ENCODE assay signal across 11 cellular contexts in genomic region chr3:48210534-48210933, GRCh38. TPM values are rescaled to one million over a fixed set of nuclear protein-coding genes. Genes with fewer than 3 reads are reported as not detected.
"Had no signal": no experiment of that assay in that cellular context is flagged by ENCODE, and none has a peak within 500 bp of the region (broad histone marks: within the 10 kb centered on the region; RNA-seq: fewer than 3 reads in every experiment).

No MANE protein-coding gene starts in this region.

RNA-seq across cellular contexts. Expression of gene CAMP, which starts 12.8 kb away (rescaled TPM):
- total RNA-seq: hepatocyte, kidney, kidney epithelial cell, left ventricle myocardium inferior, left ventricle myocardium superior, lung microvascular endothelial cell, mesothelial cell of epicardium, mononuclear cell, mucosa of descending colon, mucosa of gallbladder, myocyte had no signal
